9 cellular contexts compared by ENCODE assay signal in the genomic region with DNA sequence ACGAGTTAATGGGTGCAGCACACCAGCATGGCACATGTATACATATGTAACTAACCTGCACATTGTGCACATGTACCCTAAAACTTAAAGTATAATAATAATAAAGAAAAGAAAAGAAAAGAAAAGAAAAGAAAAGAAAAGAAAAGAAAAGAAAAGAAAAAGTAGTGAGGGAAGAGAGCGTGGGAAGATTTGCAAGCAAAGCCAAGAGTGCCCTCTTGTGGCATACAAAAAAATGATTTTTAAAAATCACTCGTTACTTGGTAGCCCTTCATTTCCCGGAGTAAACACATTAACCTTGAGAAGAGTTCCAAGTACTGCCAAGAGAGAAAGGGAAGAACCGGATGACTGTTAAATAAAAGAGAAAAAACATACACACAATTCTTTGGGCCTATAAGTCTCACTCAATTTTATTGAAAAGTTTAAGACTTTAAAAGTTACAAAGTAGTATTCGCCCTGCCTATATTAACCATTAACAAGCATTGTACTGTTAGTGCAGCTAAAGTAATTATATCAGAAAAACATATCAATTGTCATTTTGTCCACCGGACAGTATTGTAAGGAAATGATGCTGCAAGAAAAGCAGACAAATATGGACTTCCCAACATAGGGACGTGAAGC. TPM values are rescaled to one million over a fixed set of nuclear protein-coding genes. Genes with fewer than 3 reads are reported as not detected.
DNase-seq lines count a peak whose midpoint lies in the region; ATAC-seq and TF ChIP-seq lines count a peak whose summit lies in the region.
"Had no signal": no experiment of that assay in that cellular context is flagged by ENCODE, and none has a peak within 500 bp of the region (broad histone marks: within the 10 kb centered on the region; RNA-seq: fewer than 3 reads in every experiment).

No MANE protein-coding gene starts in this region.

- peak overlapping the region in 2 of 5 donors; percentile 1 to 34 for H3K27ac ChIP-seq in adrenal gland
- H3K27ac ChIP-seq in right cardiac atrium (ENCODE audit: low read length), result no peak overlapping the region
- H3K27ac ChIP-seq in substantia nigra (ENCODE audit: low read depth, low read length, poor library complexity, severe bottlenecking), result peak overlapping the region; percentile 62

- TF ChIP-seq POLR2A in adrenal gland (IDR thresholded peaks at IDR 0.05), result no peak

- peaks cover 0 to 9% of the 10 kb centered on the region in 2 donors for H3K36me3 ChIP-seq in adrenal gland (replicated peaks in 1 of 2)

- peak; percentile 30 to 68 for ATAC-seq in right cardiac atrium
- ATAC-seq in HG03469 (IDR thresholded peaks at IDR 0.05; ENCODE audit: unreplicated experiment), result no peak
- ATAC-seq in omental fat pad (ENCODE audit: low FRiP score), result no peak
- no peak for ATAC-seq in GM19452 (IDR thresholded peaks at IDR 0.05; ENCODE audit: unreplicated experiment)

- H3K4me1 ChIP-seq in adrenal gland (replicated peaks in 1 of 2) (peaks cover 6 to 21% of the 10 kb centered on the region in 2 donors), right cardiac atrium (ENCODE audit: control insufficient read depth, insufficient read depth, low read length) (peaks cover 2% of the 10 kb centered on the region)

- intact Hi-C loops in adrenal gland (cut with DNase I), result loop anchor here (5.0 to 10.0 kb wide), 4 partner anchors 181 to 378 kb away; no protein-coding TSS in a partner anchor
- intact Hi-C loops in right cardiac atrium (cut with DNase I), result loop anchor here in 3 of 4 donors (2.0 to 10.0 kb wide), 4 partner anchors 182 to 376 kb away; no protein-coding TSS in a partner anchor

- peak; percentile 51 for TF ChIP-seq CTCF in LNCaP clone FGC (IDR thresholded peaks at IDR 0.05; ENCODE audit: control insufficient read depth, extremely low read depth, insufficient read depth)
- peak; percentile 56 to 97 (median 77) for TF ChIP-seq CTCF in adrenal gland (IDR thresholded peaks at IDR 0.05)
- TF ChIP-seq CTCF in omental fat pad (IDR thresholded peaks at IDR 0.05), result no peak

- no peak overlapping the region for H3K4me3 ChIP-seq in LNCaP clone FGC (ENCODE audit: low read depth, low read length)
- H3K4me3 ChIP-seq in adrenal gland, result no peak overlapping the region
- no peak overlapping the region for H3K4me3 ChIP-seq in right cardiac atrium (ENCODE audit: low read length)

- H3K9me3 ChIP-seq in adrenal gland (replicated peaks in 1 of 3), result no peaks in the 10 kb centered on the region
- H3K9me3 ChIP-seq in right cardiac atrium (ENCODE audit: control insufficient read depth, low read length), result no peaks in the 10 kb centered on the region

- in situ Hi-C loops in G401 (cut with HindIII; ENCODE audit: low sequenced_read_pairs), result no loop called here

- peak; percentile 52 for DNase-seq in G401 (ENCODE audit: low spot score)
- DNase-seq in LNCaP clone FGC (ENCODE audit: low read depth), result peak; percentile 26
- DNase-seq in adrenal gland, result peak in 1 of 7 donors; percentile 14
- no peak for DNase-seq in right cardiac atrium
- peak in 1 of 49 donors; percentile 23 for DNase-seq in substantia nigra (lab: John Stamatoyannopoulos, UW)
- DNase-seq in omental fat pad (ENCODE audit: low spot score), result no peak
- DNase-seq: T-cell had no signal

- H3K27me3 ChIP-seq in adrenal gland (peaks cover 4% of the 10 kb centered on the region), right cardiac atrium (ENCODE audit: control insufficient read depth, insufficient read depth) (no peaks in the 10 kb centered on the region)

- 24 to 31% (median 26%) methylated on average over 8 of the region's 8 CpGs for WGBS in adrenal gland, 4 donors
- 38% methylated on average over 8 of the region's 8 CpGs for WGBS in right cardiac atrium

RNA-seq across cellular contexts. Expression of a gene that starts 6.2 kb away (rescaled TPM):
- total RNA-seq in G401 (2014; rRNA removed; shearing (Covaris generic)), result not detected in 2 replicates
- total RNA-seq in adrenal gland (10 to 100 TPM in 4 of 8 donors, 1 to 10 TPM in 4; 1.8 to 16.3 (median 8.8) TPM), right cardiac atrium (under 1 TPM; 0.24 to 0.67 (median 0.50) TPM), omental fat pad (10 to 100 TPM in 2 of 4 donors, 1 to 10 TPM in 2; 6.3 to 25.5 (median 13.4) TPM)
- polyA plus RNA-seq in adrenal gland (1 to 10 TPM in 1 of 3 donors, under 1 TPM in 2; 0.80 to 2.9 (median 0.81) TPM), right cardiac atrium (1.8 TPM)

RNA-seq across cellular contexts. Expression of a gene that starts 38.3 kb away (rescaled TPM):
- 23.0 and 32.1 TPM in 2 replicates for total RNA-seq in G401 (2014; rRNA removed; shearing (Covaris generic))
- total RNA-seq in adrenal gland, result 100 to 1,000 TPM in 5 of 8 donors, 10 to 100 TPM in 3; 76.6 to 202 (median 134) TPM
- 100 to 1,000 TPM in 1 of 3 donors, 10 to 100 TPM in 2; 15.9 to 153 (median 29.8) TPM for polyA plus RNA-seq in adrenal gland
- 10 to 100 TPM; 22.7 to 34.7 (median 26.0) TPM for total RNA-seq in right cardiac atrium
- polyA plus RNA-seq in right cardiac atrium, result 14.0 TPM
- 100 to 1,000 TPM in 2 of 4 donors, 10 to 100 TPM in 2; 77.0 to 354 (median 105) TPM for total RNA-seq in omental fat pad

Comparison
In these comparisons a context has a peak if more than half of its experiments do, and no peak if none do; other contexts are left out.
1. DNase-seq: peak in G401 (single experiment) and LNCaP clone FGC (single experiment); none in right cardiac atrium (0 of 3) and omental fat pad (single experiment).
2. CTCF ChIP-seq: peak in LNCaP clone FGC (single experiment) and adrenal gland (6 of 6); none in omental fat pad (0 of 3).
3. ATAC-seq: peak in right cardiac atrium (2 of 2); none in HG03469 (single experiment), omental fat pad (single experiment) and GM19452 (single experiment).